In genomic region chr6:167779993-167780655, GRCh38 we compare ENCODE assay signal across 16 cellular contexts. TPM values are rescaled to one million over a fixed set of nuclear protein-coding genes. Genes with fewer than 3 reads are reported as not detected.
DNase-seq lines count a peak whose midpoint lies in the region; ATAC-seq and TF ChIP-seq lines count a peak whose summit lies in the region.
"Had no signal": no experiment of that assay in that cellular context is flagged by ENCODE, and none has a peak within 500 bp of the region (broad histone marks: within the 10 kb centered on the region; RNA-seq: fewer than 3 reads in every experiment).

No MANE protein-coding gene starts in this region.

- intact Hi-C loops in Right ventricle myocardium superior (cut with DNase I) (no loop called here), left cardiac atrium (cut with DNase I) (loop anchor here in 1 of 2 donors (5.0 kb wide), 2 partner anchors 103 to 117 kb away; no protein-coding TSS in a partner anchor), uterus (cut with DNase I; ENCODE audit: low total_unique reads) (no loop called here)

- H3K27me3 Mint-ChIP-seq in glutamatergic neuron (ENCODE audit: unreplicated experiment) = peaks cover 3% of the 10 kb centered on the region

- TF ChIP-seq POLR2A in uterus (IDR thresholded peaks at IDR 0.05) = no peak

- no peaks in the 10 kb centered on the region for H3K79me2 ChIP-seq in osteoblast (ENCODE audit: insufficient read depth, low read length)

- peaks cover 2% of the 10 kb centered on the region for H3K9me3 Mint-ChIP-seq in glutamatergic neuron (ENCODE audit: unreplicated experiment)
- H3K9me3 Mint-ChIP-seq: CD8-positive, alpha-beta memory T cell had no signal

- H3K27me3 ChIP-seq in osteoblast (ENCODE audit: insufficient read depth, low read length) (no peaks in the 10 kb centered on the region), uterus (no peaks in the 10 kb centered on the region)
- H3K27me3 ChIP-seq: BLaER1 had no signal

- no peak overlapping the region for H3K27ac ChIP-seq in osteoblast (ENCODE audit: low read depth, low read length)
- H3K27ac ChIP-seq in uterus = no peak overlapping the region
- H3K27ac ChIP-seq: BLaER1, GM23248 had no signal

- peaks cover 3% of the 10 kb centered on the region for H3K4me1 Mint-ChIP-seq in glutamatergic neuron (ENCODE audit: low read depth, unreplicated experiment)
- H3K4me1 Mint-ChIP-seq: CD8-positive, alpha-beta memory T cell had no signal

- no peaks in the 10 kb centered on the region for H4K20me1 ChIP-seq in osteoblast (ENCODE audit: insufficient read depth, low read length)
- H4K20me1 ChIP-seq: BLaER1 had no signal

- no peaks in the 10 kb centered on the region for H3K9me3 ChIP-seq in osteoblast (ENCODE audit: low read depth, low read length)
- H3K9me3 ChIP-seq in uterus = no peaks in the 10 kb centered on the region
- H3K9me3 ChIP-seq: BLaER1 had no signal

- no peak overlapping the region for H3K4me2 ChIP-seq in osteoblast (ENCODE audit: insufficient read depth, low read length)

- peak overlapping the region; percentile 7 for H3K27ac Mint-ChIP-seq in glutamatergic neuron (ENCODE audit: unreplicated experiment)
- H3K27ac Mint-ChIP-seq: CD8-positive, alpha-beta memory T cell had no signal

- H3K36me3 Mint-ChIP-seq in glutamatergic neuron (ENCODE audit: unreplicated experiment) = no peaks in the 10 kb centered on the region
- H3K36me3 Mint-ChIP-seq: CD8-positive, alpha-beta memory T cell had no signal

- H3K4me1 ChIP-seq in osteoblast (ENCODE audit: insufficient read depth, low read length) = no peaks in the 10 kb centered on the region
- no peaks in the 10 kb centered on the region for H3K4me1 ChIP-seq in uterus

- H2AFZ ChIP-seq in osteoblast (ENCODE audit: low read length) = no peak overlapping the region
- H2AFZ ChIP-seq: GM23248 had no signal

- ATAC-seq in Right ventricle myocardium superior (ENCODE audit: poor library complexity) (no peak), left cardiac atrium (no peak)
- ATAC-seq: GM12878, HepG2 had no signal

- H3K4me3 Mint-ChIP-seq in glutamatergic neuron (ENCODE audit: unreplicated experiment) = no peak overlapping the region
- H3K4me3 Mint-ChIP-seq: CD8-positive, alpha-beta memory T cell had no signal

- H3K4me3 ChIP-seq in osteoblast (ENCODE audit: insufficient read depth, low read length) = no peak overlapping the region
- no peak overlapping the region for H3K4me3 ChIP-seq in uterus
- H3K4me3 ChIP-seq: BLaER1, GM12878, GM23248 had no signal

- DNase-seq in Right ventricle myocardium superior (peak; percentile 17), left cardiac atrium (no peak), glutamatergic neuron (no peak), osteoblast (ENCODE audit: insufficient read length, low spot score, missing footprints) (peak; percentile 59), DMS53 treated with DMSO at 0.1 percent for 48 hours (lab: John Stamatoyannopoulos, UW; ENCODE audit: unreplicated experiment) (no peak), uterus (no peak), NCI-H1105 (lab: John Stamatoyannopoulos, UW) (no peak)
- DNase-seq: 8988T; AML-193; CD8-positive, alpha-beta memory T cell; DMS79; GM23248; H7 had no signal

- H3K36me3 ChIP-seq in osteoblast (ENCODE audit: insufficient read depth, low read length) (no peaks in the 10 kb centered on the region), uterus (no peaks in the 10 kb centered on the region)
- H3K36me3 ChIP-seq: BLaER1 had no signal

- TF ChIP-seq CTCF in glutamatergic neuron (IDR thresholded peaks at IDR 0.05; ENCODE audit: partially characterized antibody, unreplicated experiment) (no peak), osteoblast (IDR thresholded peaks at IDR 0.05; ENCODE audit: extremely low read depth, low read depth, low read length) (no peak), uterus (IDR thresholded peaks at IDR 0.05) (no peak)

RNA-seq across cellular contexts. Expression of gene AFDN, which starts 46.6 kb away (rescaled TPM):
- total RNA-seq in Right ventricle myocardium superior (49.1 TPM), left cardiac atrium (10 to 100 TPM; 53.9 to 57.1 TPM), glutamatergic neuron (ENCODE audit: unreplicated experiment) (552 TPM), osteoblast (31.2 and 52.5 TPM in 2 replicates), uterus (100 to 1,000 TPM in 2 of 4 donors, 10 to 100 TPM in 2; 64.6 to 210 (median 120) TPM)

Comparison
In these comparisons a context has a peak if more than half of its experiments do, and no peak if none do; other contexts are left out.
1. DNase-seq: peak in Right ventricle myocardium superior (single experiment) and osteoblast (single experiment); none in left cardiac atrium (single experiment), glutamatergic neuron (single experiment), DMS53 treated with DMSO at 0.1 percent for 48 hours (single experiment), uterus (0 of 2) and NCI-H1105 (single experiment).